In genomic region chr3:10489746-10490483, GRCh38 we compare ENCODE assay signal across 16 cellular contexts. TPM values are rescaled to one million over a fixed set of nuclear protein-coding genes. Genes with fewer than 3 reads are reported as not detected.
A peak's percentile ranks its signal among the peaks of the same experiment; 100 is the strongest.
DNase-seq lines count a peak whose midpoint lies in the region; ATAC-seq, FAIRE-seq and TF ChIP-seq lines count a peak whose summit lies in the region.
"Had no signal": no experiment of that assay in that cellular context is flagged by ENCODE, and none has a peak within 500 bp of the region (broad histone marks: within the 10 kb centered on the region; RNA-seq: fewer than 3 reads in every experiment).

No MANE protein-coding gene starts in this region.

- H4K20me1 ChIP-seq in HepG2 (ENCODE audit: insufficient read depth, low read length): no peaks in the 10 kb centered on the region

- H2BK15ac ChIP-seq in neuronal stem cell (ENCODE audit: low read length): peak overlapping the region; percentile 28

- BruUV-seq in HepG2 (replicated peaks; lab: Mats Ljungman, UMichigan): no TSS peak

- H3K4me3 ChIP-seq in HepG2 (replicated peaks in 1 of 3; ENCODE audit: insufficient read depth in 1 of 3, low read depth in 2 of 3, low read length in 3 of 3) (no peak overlapping the region), neuronal stem cell (ENCODE audit: low read length in 2 of 2) (no peak overlapping the region)
- H3K4me3 ChIP-seq: GM23338 had no signal

- H2AFZ ChIP-seq in HepG2 (ENCODE audit: low read length) (no peak overlapping the region), neuronal stem cell (ENCODE audit: low read length) (no peak overlapping the region)
- H2AFZ ChIP-seq: GM23338 had no signal

- no peak overlapping the region for H3K27ac Mint-ChIP-seq in stimulated activated naive CD8-positive, alpha-beta T cell treated with anti-CD3 and anti-CD28 coated beads, Interleukin-15, amount 100 ng/mL, for 72 hours
- H3K27ac Mint-ChIP-seq: CD4-positive, alpha-beta memory T cell; GM23338; HFFc6 had no signal

- H3K4me2 ChIP-seq in HepG2 (ENCODE audit: low read depth, low read length) (peak overlapping the region; percentile 50; the same call in 1 of the 2 replicates), neuronal stem cell (ENCODE audit: insufficient read depth, low read length, poor library complexity, severe bottlenecking) (no peak overlapping the region)
- H3K4me2 ChIP-seq: GM23338 had no signal

- H3K27me3 ChIP-seq in HepG2 (ENCODE audit: control insufficient read depth in 1 of 2, insufficient read depth in 2 of 2, low read length in 2 of 2): no peaks in the 10 kb centered on the region; a peak in 1 of 5 replicates
- peaks cover 0 to 8% (median 0%) of the 10 kb centered on the region in 3 experiments for H3K27me3 ChIP-seq in neuronal stem cell (ENCODE audit: control insufficient read depth in 3 of 3, insufficient read depth in 3 of 3, low read depth in 1 of 3, low read length in 3 of 3)
- H3K27me3 ChIP-seq: BE2C had no signal

- TF ChIP-seq RAD21 in HepG2 (CRISPR knock-in tag; IDR thresholded peaks at IDR 0.05): no peak

- H3K27ac ChIP-seq in HepG2 (ENCODE audit: extremely low read length, insufficient read depth, low read length): peak overlapping the region; percentile 84
- no peak overlapping the region for H3K27ac ChIP-seq in neuronal stem cell (replicated peaks; ENCODE audit: low read length)
- H3K27ac ChIP-seq: C4-2B had no signal

- intact Hi-C loops in HepG2 (cut with micrococcal nuclease; ENCODE audit: unreplicated experiment): no loop called here

- no peaks in the 10 kb centered on the region for H3K27me3 Mint-ChIP-seq in stimulated activated naive CD8-positive, alpha-beta T cell treated with anti-CD3 and anti-CD28 coated beads, Interleukin-15, amount 100 ng/mL, for 72 hours

- TF ChIP-seq POLR2A in HepG2 (IDR thresholded peaks at IDR 0.05; ENCODE audit: insufficient read depth in 1 of 2, low read depth in 2 of 2, low read length in 2 of 2): no peak

- TF ChIP-seq CTCF in HepG2 (CRISPR knock-in tag; IDR thresholded peaks at IDR 0.05): no peak

- peak overlapping the region; percentile 69 for H2AK5ac ChIP-seq in neuronal stem cell (ENCODE audit: low read depth, low read length)

- H3K14ac ChIP-seq in neuronal stem cell (ENCODE audit: low read length): no peak overlapping the region

- DNase-seq in stimulated activated naive CD8-positive, alpha-beta T cell treated with anti-CD3 and anti-CD28 coated beads, Interleukin-15, amount 100 ng/mL, for 72 hours: no peak
- no peak for DNase-seq in stimulated activated naive CD8-positive, alpha-beta T cell treated with anti-CD3 and anti-CD28 coated beads, Interleukin-15, Interleukin-2, amounts not matched to agents 100 U/mL and 50 U/mL, for 24 hours
- no peak for DNase-seq in HepG2 (ENCODE audit: low spot score)
- no peak for DNase-seq in neuronal stem cell (ENCODE audit: low spot score)
- DNase-seq in COLO668 (lab: John Stamatoyannopoulos, UW; ENCODE audit: unreplicated experiment): no peak
- no peak for DNase-seq in stimulated activated naive CD4-positive, alpha-beta T cell treated with Interleukin-2 at 50 U/mL for 16 hours (lab: John Stamatoyannopoulos, UW)
- DNase-seq: BE2C; Calu3; CD4-positive, alpha-beta memory T cell; DMS79 treated with DMSO at 0.1 percent for 48 hours; GF-D8; HFFc6 had no signal

- no peaks in the 10 kb centered on the region for H3K9me3 ChIP-seq in HepG2 (ENCODE audit: low read length)
- H3K9me3 ChIP-seq in neuronal stem cell (replicated peaks in 1 of 2; ENCODE audit: control insufficient read depth in 2 of 2, insufficient read depth in 1 of 2, low read depth in 1 of 2, low read length in 2 of 2): peaks cover 0 to 1% of the 10 kb centered on the region in 2 donors
- H3K9me3 ChIP-seq: BE2C had no signal

- 58% methylated on average over 9 of the region's 10 CpGs for WGBS in HepG2 (ENCODE audit: low lambda C conversion rate)
- no CpG with 5 or more reads among the region's 10 CpGs for WGBS in neuronal stem cell (ENCODE audit: extremely low coverage in 2 of 2, insufficient read length in 2 of 2, insufficient replicate concordance in 1 of 2), 2 donors

- H3K79me1 ChIP-seq in neuronal stem cell (ENCODE audit: low read depth, low read length): no peaks in the 10 kb centered on the region

- no peak for FAIRE-seq in HepG2 (lab: Jason Lieb, UNC)
- FAIRE-seq: H54 had no signal

- H3K4me3 Mint-ChIP-seq in stimulated activated naive CD8-positive, alpha-beta T cell treated with anti-CD3 and anti-CD28 coated beads, Interleukin-15, amount 100 ng/mL, for 72 hours: no peak overlapping the region
- H3K4me3 Mint-ChIP-seq: CD4-positive, alpha-beta memory T cell; GM23338; HFFc6 had no signal

- H3K4me1 Mint-ChIP-seq in stimulated activated naive CD8-positive, alpha-beta T cell treated with anti-CD3 and anti-CD28 coated beads, Interleukin-15, amount 100 ng/mL, for 72 hours: no peaks in the 10 kb centered on the region
- H3K4me1 Mint-ChIP-seq: CD4-positive, alpha-beta memory T cell had no signal

- H3K9ac ChIP-seq in HepG2 (ENCODE audit: insufficient read depth, low read depth, low read length) (no peak overlapping the region), neuronal stem cell (ENCODE audit: low read depth, low read length, poor library complexity) (peak overlapping the region; percentile 34)

- H3K36me3 ChIP-seq in HepG2 (replicated peaks in 1 of 2; ENCODE audit: control insufficient read depth in 1 of 2, insufficient read depth in 2 of 2, low read length in 2 of 2) (no peaks in the 10 kb centered on the region), neuronal stem cell (replicated peaks in 1 of 2; ENCODE audit: control insufficient read depth in 2 of 2, insufficient read depth in 2 of 2, low read length in 2 of 2) (no peaks in the 10 kb centered on the region)
- H3K36me3 ChIP-seq: BE2C had no signal

- H3K23ac ChIP-seq in neuronal stem cell (ENCODE audit: low read depth, low read length, poor library complexity): no peak overlapping the region

- H3K4ac ChIP-seq in neuronal stem cell (ENCODE audit: low read length): peak overlapping the region; percentile 20

- H3K18ac ChIP-seq in neuronal stem cell (ENCODE audit: low read length): peak overlapping the region; percentile 56

- in situ Hi-C loops in HepG2 (cut with HindIII; ENCODE audit: extremely low pct_ligation_motif_present, low pct_unique_long_range_greater_than_20kb): no loop called here

- H4K91ac ChIP-seq in neuronal stem cell (ENCODE audit: low read depth, low read length, poor library complexity): no peak overlapping the region

- H4K8ac ChIP-seq in neuronal stem cell (ENCODE audit: low read depth, low read length): no peak overlapping the region

- peak; percentile 9 for ATAC-seq in stimulated activated naive CD8-positive, alpha-beta T cell treated with anti-CD3 and anti-CD28 coated beads, Interleukin-15, amount 100 ng/mL, for 72 hours
- ATAC-seq in stimulated activated naive CD8-positive, alpha-beta T cell treated with anti-CD3 and anti-CD28 coated beads, Interleukin-15, Interleukin-2, amounts not matched to agents 100 U/mL and 50 U/mL, for 24 hours: no peak
- ATAC-seq in HepG2: peak; percentile 21; the same call in 2 of the 3 replicates
- ATAC-seq: GM23338, HCT116 had no signal

- TF ChIP-seq EP300 in HepG2 (IDR thresholded peaks at IDR 0.05; ENCODE audit: low read depth in 2 of 2, low read length in 2 of 2) (no peak), HepG2 (CRISPR knock-in tag; IDR thresholded peaks at IDR 0.05; ENCODE audit: borderline replicate concordance) (no peak)

- no peaks in the 10 kb centered on the region for H3K79me2 ChIP-seq in HepG2 (ENCODE audit: insufficient read depth, low read length)

- peaks cover 73% of the 10 kb centered on the region for H3K4me1 ChIP-seq in HepG2 (ENCODE audit: insufficient read depth, low read length)
- peaks cover 0 to 6% of the 10 kb centered on the region in 2 donors for H3K4me1 ChIP-seq in neuronal stem cell (ENCODE audit: control insufficient read depth in 2 of 2, insufficient read depth in 1 of 2, low read depth in 1 of 2, low read length in 2 of 2)
- H3K4me1 ChIP-seq: BE2C had no signal

- H3K9me3 Mint-ChIP-seq in stimulated activated naive CD8-positive, alpha-beta T cell treated with anti-CD3 and anti-CD28 coated beads, Interleukin-15, amount 100 ng/mL, for 72 hours: no peaks in the 10 kb centered on the region
- H3K9me3 Mint-ChIP-seq: CD4-positive, alpha-beta memory T cell; GM23338; HFFc6 had no signal

- peak overlapping the region; percentile 85 for H2BK12ac ChIP-seq in neuronal stem cell (ENCODE audit: low read length)

- H2BK120ac ChIP-seq in neuronal stem cell (ENCODE audit: low read depth, low read length): no peak overlapping the region

- CTCF ChIA-PET in HepG2 (lab: Yijun Ruan, JAX; ENCODE audit: low intra/inter-chr PET ratio, low total read pairs): no interaction called here

- H2BK5ac ChIP-seq in neuronal stem cell (ENCODE audit: low read length): peak overlapping the region; percentile 54

- POLR2A ChIA-PET in HepG2 (lab: Yijun Ruan, JAX): interaction anchor here (1.4 kb wide), 1 partner anchor 15 kb away, joined by 7 read pairs; no protein-coding TSS in a partner anchor

TF ChIP-seq in HepG2, 621 proteins besides CTCF, POLR2A, EP300 and RAD21 (continues in another document):
- TF ChIP-seq NR2F1 (CRISPR knock-in tag; IDR thresholded peaks at IDR 0.05) (peak; percentile 6 to 45; a peak in 2 of 4 replicates), ZNF629 (CRISPR knock-in tag; conservative IDR thresholded peaks at IDR 0.05) (peak; percentile 96)

RNA-seq across cellular contexts. Expression of gene ATP2B2, which starts 15.5 kb away (rescaled TPM):
- total RNA-seq in HepG2 (2016; rRNA removed; fragmentation: Illumina TruSeq; extraction: Trizol): 1.1 and 1.5 TPM in 2 replicates
- 0.30 and 0.35 TPM in 2 replicates for total RNA-seq in HepG2 (2016; cell fraction: cytosol; rRNA removed; fragmentation: Illumina TruSeq; extraction: Trizol; ENCODE audit: low read depth)
- total RNA-seq in HepG2 (2016; cell fraction: insoluble cytoplasmic fraction; rRNA removed; fragmentation: Illumina TruSeq; extraction: Trizol): 0.62 and 1.7 TPM in 2 replicates
- 1.3 and 1.6 TPM in 2 replicates for total RNA-seq in HepG2 (2016; cell fraction: membrane; rRNA removed; fragmentation: Illumina TruSeq; extraction: Trizol)
- 2.9 and 3.0 TPM in 2 replicates for total RNA-seq in HepG2 (2016; cell fraction: nucleus; rRNA removed; fragmentation: Illumina TruSeq; extraction: Trizol)
- polyA plus RNA-seq in HepG2 (2011; rRNA removed): 2.3 and 4.0 TPM in 2 replicates
- polyA plus RNA-seq in HepG2 (2011; cell fraction: cytosol; rRNA removed): 1.5 and 2.5 TPM in 2 replicates
- 8.9 and 11.7 TPM in 2 replicates for polyA plus RNA-seq in HepG2 (2011; cell fraction: nucleus; rRNA removed)
- 5.0 and 8.8 TPM in 2 replicates for polyA plus RNA-seq in HepG2 (2012)
- polyA plus RNA-seq in HepG2 (2016; cell fraction: cytosol; fragmentation: Illumina TruSeq; extraction: Trizol; ENCODE audit: low read depth): 0.29 and 0.54 TPM in 2 replicates
- 0.86 and 1.1 TPM in 2 replicates for polyA plus RNA-seq in HepG2 (2016; cell fraction: insoluble cytoplasmic fraction; fragmentation: Illumina TruSeq; extraction: Trizol; ENCODE audit: low read depth)
- 0.66 and 0.84 TPM in 2 replicates for polyA plus RNA-seq in HepG2 (2016; cell fraction: membrane; fragmentation: Illumina TruSeq; extraction: Trizol; ENCODE audit: low read depth)
- 2.6 and 4.2 TPM in 2 replicates for polyA plus RNA-seq in HepG2 (2016; cell fraction: nucleus; fragmentation: Illumina TruSeq; extraction: Trizol; ENCODE audit: insufficient read depth, low read depth)
- polyA minus RNA-seq in HepG2 (2011; rRNA and poly(A)+ RNA removed; ENCODE audit: low replicate concordance): 5.2 TPM in 1 of 2 replicates, not detected in the other
- 1.8 and 4.1 TPM in 2 replicates for polyA minus RNA-seq in HepG2 (2011; cell fraction: cytosol; rRNA and poly(A)+ RNA removed)
- polyA minus RNA-seq in HepG2 (2011; cell fraction: nucleus; rRNA and poly(A)+ RNA removed): 9.0 and 11.7 TPM in 2 replicates
- polyA plus RNA-seq in neuronal stem cell (2013, experiment 1 of 2): 0.15 TPM
- 0.17 TPM for polyA plus RNA-seq in neuronal stem cell (2013, experiment 2 of 2)
- total RNA-seq: Calu3; CD4-positive, alpha-beta memory T cell; HFFc6 had no signal
- polyA plus RNA-seq: CD4-positive, alpha-beta memory T cell had no signal
